In the genomic region with DNA sequence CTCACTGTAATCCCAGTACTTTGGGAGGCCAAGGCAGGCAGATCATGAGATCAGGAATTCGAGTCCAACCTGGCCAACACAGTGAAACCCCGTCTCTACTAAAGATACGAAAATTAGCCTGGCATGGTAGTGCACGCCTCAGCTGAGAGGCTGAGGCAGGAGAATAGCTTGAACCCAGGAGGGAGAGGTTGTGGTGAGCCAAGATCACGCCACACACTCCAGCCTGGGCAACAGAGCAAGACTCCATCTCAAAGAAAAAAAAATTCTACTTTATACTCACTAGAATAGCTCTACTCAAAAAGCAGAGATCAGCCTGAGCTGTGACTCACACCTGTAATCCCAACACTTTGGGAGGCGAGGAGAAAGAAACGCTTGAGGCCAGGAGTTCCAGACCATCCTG, we compare ENCODE assay signal across 25 cellular contexts.
"Had no signal": no experiment of that assay in that cellular context is flagged by ENCODE, and none has a peak within 500 bp of the region (broad histone marks: within the 10 kb centered on the region; RNA-seq: fewer than 3 reads in every experiment).

No MANE protein-coding gene starts in this region.

- H3K4me1 ChIP-seq: suprapubic skin had no signal

- H3K27ac ChIP-seq: gastrocnemius medialis, hepatocyte, ovary, psoas muscle, suprapubic skin, tibial artery had no signal

- ATAC-seq: effector memory CD8-positive, alpha-beta T cell; gastrocnemius medialis; left colon; psoas muscle had no signal

- H3K27ac Mint-ChIP-seq: activated B cell treated with CpG ODN at 0.5 μM for 24 hours; activated naive CD4-positive, alpha-beta T cell treated with anti-CD3 and anti-CD28 coated beads, Interleukin-2, amount 10 ng/mL, durations not matched to agents 7 days and 5 days; activated T-helper 1 cell treated with anti-CD3 and anti-CD28 coated beads, Interleukin-12 subunit alpha, Interleukin-12 subunit beta, Interleukin-2, Interleukin-4 antibody, amounts not matched to agents 30 ng/mL and 10 ng/mL and 1 ng/mL, durations not matched to agents 14 hours and 24 hours and 36 hours; effector memory CD8-positive, alpha-beta T cell had no signal

- DNase-seq: activated B cell treated with CpG ODN at 0.5 μM for 24 hours; activated effector memory CD4-positive, alpha-beta T cell treated with anti-CD3 and anti-CD28 coated beads, Interleukin-2, amount 50 U/mL, for 16 hours; activated naive CD4-positive, alpha-beta T cell treated with anti-CD3 and anti-CD28 coated beads, Interleukin-2, amount 10 ng/mL, durations not matched to agents 7 days and 5 days; activated T-cell treated with anti-CD3 and anti-CD28 coated beads for 4 hours; amniotic stem cell; caudate nucleus; cortex of kidney; effector memory CD8-positive, alpha-beta T cell; erythroblast; gastrocnemius medialis; immature natural killer cell; kidney; left colon; mammary epithelial cell; ovary; psoas muscle; stimulated activated CD4-positive, alpha-beta T cell treated with anti-CD3 and anti-CD28 coated beads, Interleukin-1b, Interleukin-23, amount 100 ng/mL, for 48 hours; stimulated activated CD4-positive, alpha-beta T cell treated with anti-CD3 and anti-CD28 coated beads, Interleukin-4, amount 100 ng/mL, for 4 hours; stimulated activated naive CD4-positive, alpha-beta T cell; T-helper 2 cell; tibial artery had no signal

- H3K9me3 Mint-ChIP-seq: activated B cell treated with CpG ODN at 0.5 μM for 24 hours; activated naive CD4-positive, alpha-beta T cell treated with anti-CD3 and anti-CD28 coated beads, Interleukin-2, amount 10 ng/mL, durations not matched to agents 7 days and 5 days; activated T-helper 1 cell treated with anti-CD3 and anti-CD28 coated beads, Interleukin-12 subunit alpha, Interleukin-12 subunit beta, Interleukin-2, Interleukin-4 antibody, amounts not matched to agents 30 ng/mL and 10 ng/mL and 1 ng/mL, durations not matched to agents 14 hours and 24 hours and 36 hours; effector memory CD8-positive, alpha-beta T cell; immature natural killer cell had no signal

- H2AFZ ChIP-seq: hepatocyte had no signal

- H3K27me3 Mint-ChIP-seq: activated B cell treated with CpG ODN at 0.5 μM for 24 hours; activated naive CD4-positive, alpha-beta T cell treated with anti-CD3 and anti-CD28 coated beads, Interleukin-2, amount 10 ng/mL, durations not matched to agents 7 days and 5 days; effector memory CD8-positive, alpha-beta T cell had no signal

- H3K4me2 ChIP-seq: hepatocyte, smooth muscle cell had no signal

- H3K4me1 Mint-ChIP-seq: activated naive CD4-positive, alpha-beta T cell treated with anti-CD3 and anti-CD28 coated beads, Interleukin-2, amount 10 ng/mL, durations not matched to agents 7 days and 5 days had no signal

- H3K9me3 ChIP-seq: gastrocnemius medialis, ovary, psoas muscle, suprapubic skin, tibial artery had no signal

- H3K4me3 Mint-ChIP-seq: activated B cell treated with CpG ODN at 0.5 μM for 24 hours; activated naive CD4-positive, alpha-beta T cell treated with anti-CD3 and anti-CD28 coated beads, Interleukin-2, amount 10 ng/mL, durations not matched to agents 7 days and 5 days; activated T-helper 1 cell treated with anti-CD3 and anti-CD28 coated beads, Interleukin-12 subunit alpha, Interleukin-12 subunit beta, Interleukin-2, Interleukin-4 antibody, amounts not matched to agents 30 ng/mL and 10 ng/mL and 1 ng/mL, durations not matched to agents 14 hours and 24 hours and 36 hours; effector memory CD8-positive, alpha-beta T cell; immature natural killer cell had no signal

- H3K4me3 ChIP-seq: gastrocnemius medialis, hepatocyte, ovary, psoas muscle, smooth muscle cell, suprapubic skin, tibial artery had no signal

- H3K27me3 ChIP-seq: gastrocnemius medialis, hepatocyte, ovary, suprapubic skin, tibial artery had no signal

- H3K36me3 ChIP-seq: gastrocnemius medialis, ovary, suprapubic skin, tibial artery had no signal

- H3K36me3 Mint-ChIP-seq: activated naive CD4-positive, alpha-beta T cell treated with anti-CD3 and anti-CD28 coated beads, Interleukin-2, amount 10 ng/mL, durations not matched to agents 7 days and 5 days; immature natural killer cell had no signal

- FAIRE-seq: kidney had no signal
